Comparison of ENCODE assay signal across 8 cellular contexts in the genomic region with DNA sequence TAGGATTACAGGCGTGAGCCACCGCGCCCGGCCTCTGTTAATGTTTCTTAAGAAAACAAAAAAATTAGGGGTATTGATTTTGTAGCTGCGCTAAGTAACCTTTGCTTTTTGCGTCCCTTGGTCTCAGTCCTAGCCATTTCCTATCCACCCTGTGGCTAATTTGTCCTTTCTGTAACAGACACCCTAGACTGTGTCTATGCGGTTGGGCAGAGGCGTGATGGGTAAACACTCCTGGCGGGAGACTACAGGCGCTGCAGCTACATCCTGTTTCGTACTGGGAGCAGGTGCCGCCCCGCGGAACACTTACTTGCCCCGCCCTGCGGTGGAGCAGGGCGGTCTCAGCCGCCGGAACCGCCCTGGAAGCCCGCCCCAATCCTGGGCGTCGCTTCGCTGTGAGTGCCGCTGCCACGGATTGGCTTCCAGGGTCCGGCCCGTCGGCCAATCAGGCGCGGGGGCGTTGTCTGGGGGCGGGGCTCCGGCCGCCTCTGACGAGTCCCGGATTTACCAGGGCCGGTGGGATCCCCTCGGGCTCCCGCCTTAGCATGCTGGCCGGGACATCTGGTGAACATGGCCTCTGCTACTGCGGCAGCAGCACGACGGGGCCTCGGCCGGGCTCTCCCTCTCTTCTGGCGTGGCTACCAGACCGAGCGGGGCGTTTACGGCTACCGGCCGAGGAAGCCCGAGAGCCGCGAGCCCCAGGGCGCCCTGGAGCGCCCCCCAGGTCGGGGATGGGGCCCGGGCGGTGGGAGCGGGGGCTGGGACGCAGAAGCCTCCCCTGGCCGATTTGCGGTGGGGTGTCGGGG. TPM values are rescaled to one million over a fixed set of nuclear protein-coding genes. Genes with fewer than 3 reads are reported as not detected.
DNase-seq lines count a peak whose midpoint lies in the region; ATAC-seq and TF ChIP-seq lines count a peak whose summit lies in the region.

A gene with protein sequence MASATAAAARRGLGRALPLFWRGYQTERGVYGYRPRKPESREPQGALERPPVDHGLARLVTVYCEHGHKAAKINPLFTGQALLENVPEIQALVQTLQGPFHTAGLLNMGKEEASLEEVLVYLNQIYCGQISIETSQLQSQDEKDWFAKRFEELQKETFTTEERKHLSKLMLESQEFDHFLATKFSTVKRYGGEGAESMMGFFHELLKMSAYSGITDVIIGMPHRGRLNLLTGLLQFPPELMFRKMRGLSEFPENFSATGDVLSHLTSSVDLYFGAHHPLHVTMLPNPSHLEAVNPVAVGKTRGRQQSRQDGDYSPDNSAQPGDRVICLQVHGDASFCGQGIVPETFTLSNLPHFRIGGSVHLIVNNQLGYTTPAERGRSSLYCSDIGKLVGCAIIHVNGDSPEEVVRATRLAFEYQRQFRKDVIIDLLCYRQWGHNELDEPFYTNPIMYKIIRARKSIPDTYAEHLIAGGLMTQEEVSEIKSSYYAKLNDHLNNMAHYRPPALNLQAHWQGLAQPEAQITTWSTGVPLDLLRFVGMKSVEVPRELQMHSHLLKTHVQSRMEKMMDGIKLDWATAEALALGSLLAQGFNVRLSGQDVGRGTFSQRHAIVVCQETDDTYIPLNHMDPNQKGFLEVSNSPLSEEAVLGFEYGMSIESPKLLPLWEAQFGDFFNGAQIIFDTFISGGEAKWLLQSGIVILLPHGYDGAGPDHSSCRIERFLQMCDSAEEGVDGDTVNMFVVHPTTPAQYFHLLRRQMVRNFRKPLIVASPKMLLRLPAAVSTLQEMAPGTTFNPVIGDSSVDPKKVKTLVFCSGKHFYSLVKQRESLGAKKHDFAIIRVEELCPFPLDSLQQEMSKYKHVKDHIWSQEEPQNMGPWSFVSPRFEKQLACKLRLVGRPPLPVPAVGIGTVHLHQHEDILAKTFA (plus strand): TSS at position 488 of the 803 bp plus-strand sequence. CDS start 80 bp downstream, at position 568.

- TF ChIP-seq CTCF in GM20000 (IDR thresholded peaks at IDR 0.05; ENCODE audit: extremely low read depth, missing control alignments) = no peak

- no peaks in the 10 kb centered on the region for H3K27me3 Mint-ChIP-seq in effector memory CD8-positive, alpha-beta T cell
- no peaks in the 10 kb centered on the region for H3K27me3 Mint-ChIP-seq in memory B cell

- ATAC-seq in effector memory CD8-positive, alpha-beta T cell (replicated peaks) = peak; percentile 96
- peak; percentile 95 for ATAC-seq in memory B cell (ENCODE audit: low read depth)

- H3K4me1 Mint-ChIP-seq in effector memory CD8-positive, alpha-beta T cell (ENCODE audit: low read depth in 2 of 2) = peaks cover 7 to 11% of the 10 kb centered on the region in 2 donors
- H3K4me1 Mint-ChIP-seq in memory B cell = peaks cover 10% of the 10 kb centered on the region

- H3K4me3 Mint-ChIP-seq in effector memory CD8-positive, alpha-beta T cell = peak within 1 kb of the TSS; percentile 78 to 84
- peak within 1 kb of the TSS; percentile 81 for H3K4me3 Mint-ChIP-seq in memory B cell

- no peaks in the 10 kb centered on the region for H3K9me3 Mint-ChIP-seq in effector memory CD8-positive, alpha-beta T cell
- H3K9me3 Mint-ChIP-seq in memory B cell = no peaks in the 10 kb centered on the region

- DNase-seq in COR-L47 (lab: John Stamatoyannopoulos, UW) = peak; percentile 90
- DNase-seq in GM20000 (ENCODE audit: low spot score) = peak; percentile 99
- DNase-seq in HT-29 (ENCODE audit: low spot score) = peak; percentile 98
- peak; percentile 98 for DNase-seq in NOMO-1 (lab: John Stamatoyannopoulos, UW; ENCODE audit: unreplicated experiment in 2 of 2)
- peak; percentile 96 to 97 for DNase-seq in activated CD8-positive, alpha-beta memory T cell treated with anti-CD3 and anti-CD28 coated beads for 4 hours (ENCODE audit: low read depth in 2 of 2)
- DNase-seq in effector memory CD8-positive, alpha-beta T cell = peak; percentile 99
- DNase-seq in memory B cell (ENCODE audit: low spot score in 2 of 2) = peak; percentile 98
- DNase-seq in stimulated activated CD8-positive, alpha-beta memory T cell treated with anti-CD3 and anti-CD28 coated beads, Interleukin-12 subunit alpha, Interleukin-12 subunit beta, amount 100 ng/mL, for 24 hours (ENCODE audit: extremely low read depth) = peak; percentile 96

- H3K27ac Mint-ChIP-seq in effector memory CD8-positive, alpha-beta T cell = peak within 1 kb of the TSS; percentile 67 to 85
- H3K27ac Mint-ChIP-seq in memory B cell = peak within 1 kb of the TSS; percentile 77

- no peaks in the 10 kb centered on the region for H3K36me3 Mint-ChIP-seq in effector memory CD8-positive, alpha-beta T cell (ENCODE audit: insufficient read depth)
- peaks cover 1% of the 10 kb centered on the region for H3K36me3 Mint-ChIP-seq in memory B cell

RNA-seq across cellular contexts. Expression of the gene that starts here (rescaled TPM):
- total RNA-seq in HT-29 (2014; rRNA removed; shearing (Covaris generic)) = 12.6 and 13.4 TPM in 2 replicates

Comparison
In these comparisons a context has a peak if more than half of its experiments do, and no peak if none do; other contexts are left out.
1. Peak in every context shown above with its lines: DNase-seq and ATAC-seq.